1 cellular context compared by ENCODE assay signal in the genomic region with DNA sequence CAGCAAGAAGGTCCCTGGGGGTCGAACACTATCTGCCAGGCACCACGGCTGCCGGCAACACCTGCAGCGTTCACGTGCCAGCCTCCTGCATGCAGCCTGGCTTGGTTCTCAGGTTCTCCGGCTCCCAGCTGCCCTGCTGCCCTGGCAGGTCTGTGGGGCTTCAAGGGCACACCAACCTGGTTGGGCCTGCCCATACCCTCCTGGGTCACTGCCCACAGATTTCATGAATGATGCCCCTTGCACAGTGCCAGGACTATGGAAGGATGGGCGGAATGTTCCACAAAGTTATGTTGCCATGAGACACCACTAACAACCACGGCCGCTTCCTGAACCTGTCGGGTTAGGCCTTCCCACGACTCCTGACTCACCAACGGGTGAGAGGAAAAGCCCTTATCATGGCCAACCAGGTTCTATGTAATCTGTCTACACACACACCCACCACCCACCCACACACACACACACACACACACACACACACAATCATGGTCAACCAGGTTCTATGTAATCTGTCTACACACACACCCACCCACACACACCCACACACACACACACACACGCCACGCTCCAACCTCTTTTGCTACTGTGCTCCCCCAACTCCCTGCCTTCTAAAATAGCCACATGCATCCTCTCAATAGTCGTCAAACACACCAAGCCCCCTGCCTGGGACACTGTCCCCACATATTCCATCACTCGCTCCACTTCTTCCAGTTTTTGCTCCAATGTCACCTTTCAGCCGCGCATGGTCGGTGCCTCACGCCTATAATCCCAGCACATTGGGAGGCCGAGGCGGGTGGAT.
A peak's percentile ranks its signal among the peaks of the same experiment; 100 is the strongest.
TF ChIP-seq lines count a peak whose summit lies in the region.

No MANE protein-coding gene starts in this region.

TF ChIP-seq in K562, 482 proteins besides CTCF, POLR2A, EP300 and RAD21 (continued from another document and continues in another):
- TF ChIP-seq, protein P1, sequence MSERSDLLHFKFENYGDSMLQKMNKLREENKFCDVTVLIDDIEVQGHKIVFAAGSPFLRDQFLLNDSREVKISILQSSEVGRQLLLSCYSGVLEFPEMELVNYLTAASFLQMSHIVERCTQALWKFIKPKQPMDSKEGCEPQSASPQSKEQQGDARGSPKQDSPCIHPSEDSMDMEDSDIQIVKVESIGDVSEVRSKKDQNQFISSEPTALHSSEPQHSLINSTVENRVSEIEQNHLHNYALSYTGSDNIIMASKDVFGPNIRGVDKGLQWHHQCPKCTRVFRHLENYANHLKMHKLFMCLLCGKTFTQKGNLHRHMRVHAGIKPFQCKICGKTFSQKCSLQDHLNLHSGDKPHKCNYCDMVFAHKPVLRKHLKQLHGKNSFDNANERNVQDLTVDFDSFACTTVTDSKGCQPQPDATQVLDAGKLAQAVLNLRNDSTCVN (CRISPR knock-in tag; IDR thresholded peaks at IDR 0.05), result peak; percentile 99
- TF ChIP-seq MAFK (IDR thresholded peaks at IDR 0.05; ENCODE audit: low read length), result peak; percentile 61; the same call in 1 of the 2 replicates
- TF ChIP-seq ZNF175 (CRISPR knock-in tag; IDR thresholded peaks at IDR 0.05; ENCODE audit: low read depth), result peak; percentile 97
- TF ChIP-seq C11orf30 (IDR thresholded peaks at IDR 0.05; ENCODE audit: low read depth), result peak; percentile 87; the same call in 1 of the 2 replicates
- TF ChIP-seq HIVEP1 (CRISPR knock-in tag; IDR thresholded peaks at IDR 0.05), result no peak; the same call in 1 of the 2 replicates
- TF ChIP-seq RBM14 (IDR thresholded peaks at IDR 0.05; ENCODE audit: borderline replicate concordance, insufficient read depth, low read depth, low read length), result no peak
- TF ChIP-seq TRIM25 (IDR thresholded peaks at IDR 0.05; ENCODE audit: borderline replicate concordance), result peak; percentile 99
- TF ChIP-seq ZNF561 (CRISPR knock-in tag; conservative IDR thresholded peaks at IDR 0.05), result no peak
- peak; percentile 78; the same call in 1 of the 2 replicates for TF ChIP-seq ZZZ3 (IDR thresholded peaks at IDR 0.05)
- peak; percentile 97; the same call in 1 of the 2 replicates for TF ChIP-seq MTA3 (IDR thresholded peaks at IDR 0.05; ENCODE audit: borderline replicate concordance)
- peak; percentile 95 for TF ChIP-seq ETV5 (CRISPR knock-in tag; IDR thresholded peaks at IDR 0.05; ENCODE audit: low read depth)
- peak; percentile 54 for TF ChIP-seq TBP (optimal IDR thresholded peaks at IDR 0.05; ENCODE audit: low read depth, low read length)
- peak; percentile 100 for TF ChIP-seq KLF16 (IDR thresholded peaks at IDR 0.05)
- TF ChIP-seq, protein P2, sequence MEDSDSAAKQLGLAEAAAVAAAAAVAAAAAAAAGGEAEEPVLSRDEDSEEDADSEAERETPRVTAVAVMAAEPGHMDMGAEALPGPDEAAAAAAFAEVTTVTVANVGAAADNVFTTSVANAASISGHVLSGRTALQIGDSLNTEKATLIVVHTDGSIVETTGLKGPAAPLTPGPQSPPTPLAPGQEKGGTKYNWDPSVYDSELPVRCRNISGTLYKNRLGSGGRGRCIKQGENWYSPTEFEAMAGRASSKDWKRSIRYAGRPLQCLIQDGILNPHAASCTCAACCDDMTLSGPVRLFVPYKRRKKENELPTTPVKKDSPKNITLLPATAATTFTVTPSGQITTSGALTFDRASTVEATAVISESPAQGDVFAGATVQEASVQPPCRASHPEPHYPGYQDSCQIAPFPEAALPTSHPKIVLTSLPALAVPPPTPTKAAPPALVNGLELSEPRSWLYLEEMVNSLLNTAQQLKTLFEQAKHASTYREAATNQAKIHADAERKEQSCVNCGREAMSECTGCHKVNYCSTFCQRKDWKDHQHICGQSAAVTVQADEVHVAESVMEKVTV (CRISPR knock-in tag; IDR thresholded peaks at IDR 0.05), result 0 out of 2 replicates have a peak, but pooled peaks have one; percentile 50
- TF ChIP-seq ILK (tag; IDR thresholded peaks at IDR 0.05; ENCODE audit: borderline replicate concordance, low read depth), result no peak; the same call in 1 of the 2 replicates
- TF ChIP-seq CBX2 (IDR thresholded peaks at IDR 0.05; ENCODE audit: insufficient read depth, low read length, poor library complexity, severe bottlenecking), result no peak
- TF ChIP-seq BRD9 (IDR thresholded peaks at IDR 0.05; ENCODE audit: low read depth, partially characterized antibody), result peak; percentile 100
- peak; percentile 100 for TF ChIP-seq HLTF (IDR thresholded peaks at IDR 0.05)
- peak; percentile 97 for TF ChIP-seq DIDO1 (tag; IDR thresholded peaks at IDR 0.05; ENCODE audit: low read depth)
- peak; percentile 100 for TF ChIP-seq TRIM24 (IDR thresholded peaks at IDR 0.05)
- peak; percentile 35 for TF ChIP-seq KAT2B (IDR thresholded peaks at IDR 0.05; ENCODE audit: low read depth, low read length)
- TF ChIP-seq TSC22D4 (tag; IDR thresholded peaks at IDR 0.05), result no peak
- peak; percentile 79 for TF ChIP-seq DACH1 (IDR thresholded peaks at IDR 0.05; ENCODE audit: partially characterized antibody)
- 0 out of 2 replicates have a peak, but pooled peaks have one; percentile 21 for TF ChIP-seq ZFP91 (CRISPR knock-in tag; IDR thresholded peaks at IDR 0.05)
- TF ChIP-seq, protein P3, sequence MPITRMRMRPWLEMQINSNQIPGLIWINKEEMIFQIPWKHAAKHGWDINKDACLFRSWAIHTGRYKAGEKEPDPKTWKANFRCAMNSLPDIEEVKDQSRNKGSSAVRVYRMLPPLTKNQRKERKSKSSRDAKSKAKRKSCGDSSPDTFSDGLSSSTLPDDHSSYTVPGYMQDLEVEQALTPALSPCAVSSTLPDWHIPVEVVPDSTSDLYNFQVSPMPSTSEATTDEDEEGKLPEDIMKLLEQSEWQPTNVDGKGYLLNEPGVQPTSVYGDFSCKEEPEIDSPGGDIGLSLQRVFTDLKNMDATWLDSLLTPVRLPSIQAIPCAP (CRISPR knock-in tag; IDR thresholded peaks at IDR 0.05; ENCODE audit: borderline replicate concordance), result no peak
- TF ChIP-seq, protein P4, sequence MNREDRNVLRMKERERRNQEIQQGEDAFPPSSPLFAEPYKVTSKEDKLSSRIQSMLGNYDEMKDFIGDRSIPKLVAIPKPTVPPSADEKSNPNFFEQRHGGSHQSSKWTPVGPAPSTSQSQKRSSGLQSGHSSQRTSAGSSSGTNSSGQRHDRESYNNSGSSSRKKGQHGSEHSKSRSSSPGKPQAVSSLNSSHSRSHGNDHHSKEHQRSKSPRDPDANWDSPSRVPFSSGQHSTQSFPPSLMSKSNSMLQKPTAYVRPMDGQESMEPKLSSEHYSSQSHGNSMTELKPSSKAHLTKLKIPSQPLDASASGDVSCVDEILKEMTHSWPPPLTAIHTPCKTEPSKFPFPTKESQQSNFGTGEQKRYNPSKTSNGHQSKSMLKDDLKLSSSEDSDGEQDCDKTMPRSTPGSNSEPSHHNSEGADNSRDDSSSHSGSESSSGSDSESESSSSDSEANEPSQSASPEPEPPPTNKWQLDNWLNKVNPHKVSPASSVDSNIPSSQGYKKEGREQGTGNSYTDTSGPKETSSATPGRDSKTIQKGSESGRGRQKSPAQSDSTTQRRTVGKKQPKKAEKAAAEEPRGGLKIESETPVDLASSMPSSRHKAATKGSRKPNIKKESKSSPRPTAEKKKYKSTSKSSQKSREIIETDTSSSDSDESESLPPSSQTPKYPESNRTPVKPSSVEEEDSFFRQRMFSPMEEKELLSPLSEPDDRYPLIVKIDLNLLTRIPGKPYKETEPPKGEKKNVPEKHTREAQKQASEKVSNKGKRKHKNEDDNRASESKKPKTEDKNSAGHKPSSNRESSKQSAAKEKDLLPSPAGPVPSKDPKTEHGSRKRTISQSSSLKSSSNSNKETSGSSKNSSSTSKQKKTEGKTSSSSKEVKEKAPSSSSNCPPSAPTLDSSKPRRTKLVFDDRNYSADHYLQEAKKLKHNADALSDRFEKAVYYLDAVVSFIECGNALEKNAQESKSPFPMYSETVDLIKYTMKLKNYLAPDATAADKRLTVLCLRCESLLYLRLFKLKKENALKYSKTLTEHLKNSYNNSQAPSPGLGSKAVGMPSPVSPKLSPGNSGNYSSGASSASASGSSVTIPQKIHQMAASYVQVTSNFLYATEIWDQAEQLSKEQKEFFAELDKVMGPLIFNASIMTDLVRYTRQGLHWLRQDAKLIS (CRISPR knock-in tag; IDR thresholded peaks at IDR 0.05), result peak; percentile 96
- peak; percentile 99 for TF ChIP-seq STAT5A (IDR thresholded peaks at IDR 0.05; ENCODE audit: borderline replicate concordance, low read length)
- peak; percentile 91; the same call in 1 of the 2 replicates for TF ChIP-seq KAT7 (CRISPR knock-in tag; IDR thresholded peaks at IDR 0.05; ENCODE audit: borderline replicate concordance)
- TF ChIP-seq PHTF2 (CRISPR knock-in tag; IDR thresholded peaks at IDR 0.05), result 0 out of 2 replicates have a peak, but pooled peaks have one; percentile 57
- TF ChIP-seq, protein P5, sequence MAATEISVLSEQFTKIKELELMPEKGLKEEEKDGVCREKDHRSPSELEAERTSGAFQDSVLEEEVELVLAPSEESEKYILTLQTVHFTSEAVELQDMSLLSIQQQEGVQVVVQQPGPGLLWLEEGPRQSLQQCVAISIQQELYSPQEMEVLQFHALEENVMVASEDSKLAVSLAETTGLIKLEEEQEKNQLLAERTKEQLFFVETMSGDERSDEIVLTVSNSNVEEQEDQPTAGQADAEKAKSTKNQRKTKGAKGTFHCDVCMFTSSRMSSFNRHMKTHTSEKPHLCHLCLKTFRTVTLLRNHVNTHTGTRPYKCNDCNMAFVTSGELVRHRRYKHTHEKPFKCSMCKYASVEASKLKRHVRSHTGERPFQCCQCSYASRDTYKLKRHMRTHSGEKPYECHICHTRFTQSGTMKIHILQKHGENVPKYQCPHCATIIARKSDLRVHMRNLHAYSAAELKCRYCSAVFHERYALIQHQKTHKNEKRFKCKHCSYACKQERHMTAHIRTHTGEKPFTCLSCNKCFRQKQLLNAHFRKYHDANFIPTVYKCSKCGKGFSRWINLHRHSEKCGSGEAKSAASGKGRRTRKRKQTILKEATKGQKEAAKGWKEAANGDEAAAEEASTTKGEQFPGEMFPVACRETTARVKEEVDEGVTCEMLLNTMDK (IDR thresholded peaks at IDR 0.05; ENCODE audit: borderline replicate concordance, insufficient read depth, low read depth, low read length, poor library complexity, severe bottlenecking), result no peak
- peak; percentile 98 for TF ChIP-seq HMGN3 (IDR thresholded peaks at IDR 0.05; ENCODE audit: borderline replicate concordance, extremely low read depth, insufficient read length, low read depth, low read length)
- TF ChIP-seq ARID3A (IDR thresholded peaks at IDR 0.05; ENCODE audit: borderline replicate concordance, low read depth, low read length), result peak; percentile 92; the same call in 1 of the 2 replicates
- peak; percentile 94 for TF ChIP-seq NKRF (IDR thresholded peaks at IDR 0.05; ENCODE audit: borderline replicate concordance)
- TF ChIP-seq NFIX (CRISPR knock-in tag; IDR thresholded peaks at IDR 0.05; ENCODE audit: low read depth), result no peak; the same call in 1 of the 2 replicates
